In genomic region chr1:228289239-228289849, GRCh38 we compare ENCODE assay signal across 2 cellular contexts.
A peak's percentile ranks its signal among the peaks of the same experiment; 100 is the strongest.
TF ChIP-seq lines count a peak whose summit lies in the region.

No MANE protein-coding gene starts in this region.

TF ChIP-seq in HepG2, 621 proteins besides CTCF, POLR2A, EP300 and RAD21 (continues in another document):
- no peak for TF ChIP-seq CBX5 (CRISPR knock-in tag; IDR thresholded peaks at IDR 0.05; ENCODE audit: borderline replicate concordance)
- TF ChIP-seq ASH2L (IDR thresholded peaks at IDR 0.05; ENCODE audit: insufficient read length, low read depth, low read length) = no peak
- no peak for TF ChIP-seq ZNF557 (CRISPR knock-in tag; IDR thresholded peaks at IDR 0.05)
- no peak for TF ChIP-seq SNAPC4 (CRISPR knock-in tag; IDR thresholded peaks at IDR 0.05)
- TF ChIP-seq ELF3 (CRISPR knock-in tag; IDR thresholded peaks at IDR 0.05) = no peak
- TF ChIP-seq YEATS4 (CRISPR knock-in tag; IDR thresholded peaks at IDR 0.05; ENCODE audit: borderline replicate concordance) = no peak
- TF ChIP-seq ZNF691 (CRISPR knock-in tag; IDR thresholded peaks at IDR 0.05; ENCODE audit: borderline replicate concordance, low read depth) = no peak
- TF ChIP-seq GTF2F1 (IDR thresholded peaks at IDR 0.05; ENCODE audit: low read length) = no peak
- no peak for TF ChIP-seq ELF4 (CRISPR knock-in tag; IDR thresholded peaks at IDR 0.05; ENCODE audit: borderline replicate concordance)
- no peak for TF ChIP-seq MTA1 (CRISPR knock-in tag; IDR thresholded peaks at IDR 0.05; ENCODE audit: borderline replicate concordance)
- TF ChIP-seq PRDM15 (CRISPR knock-in tag; IDR thresholded peaks at IDR 0.05) = no peak
- no peak for TF ChIP-seq PRPF4 (IDR thresholded peaks at IDR 0.05; ENCODE audit: low read depth, low read length, poor library complexity, severe bottlenecking)

TF ChIP-seq in K562, 482 proteins besides CTCF, POLR2A, EP300 and RAD21:
- TF ChIP-seq EGR1 (conservative IDR thresholded peaks at IDR 0.05) (peak; percentile 31; the same call in 1 of the 2 replicates), HDAC1 (IDR thresholded peaks at IDR 0.05) (no peak)
